In the genomic region with DNA sequence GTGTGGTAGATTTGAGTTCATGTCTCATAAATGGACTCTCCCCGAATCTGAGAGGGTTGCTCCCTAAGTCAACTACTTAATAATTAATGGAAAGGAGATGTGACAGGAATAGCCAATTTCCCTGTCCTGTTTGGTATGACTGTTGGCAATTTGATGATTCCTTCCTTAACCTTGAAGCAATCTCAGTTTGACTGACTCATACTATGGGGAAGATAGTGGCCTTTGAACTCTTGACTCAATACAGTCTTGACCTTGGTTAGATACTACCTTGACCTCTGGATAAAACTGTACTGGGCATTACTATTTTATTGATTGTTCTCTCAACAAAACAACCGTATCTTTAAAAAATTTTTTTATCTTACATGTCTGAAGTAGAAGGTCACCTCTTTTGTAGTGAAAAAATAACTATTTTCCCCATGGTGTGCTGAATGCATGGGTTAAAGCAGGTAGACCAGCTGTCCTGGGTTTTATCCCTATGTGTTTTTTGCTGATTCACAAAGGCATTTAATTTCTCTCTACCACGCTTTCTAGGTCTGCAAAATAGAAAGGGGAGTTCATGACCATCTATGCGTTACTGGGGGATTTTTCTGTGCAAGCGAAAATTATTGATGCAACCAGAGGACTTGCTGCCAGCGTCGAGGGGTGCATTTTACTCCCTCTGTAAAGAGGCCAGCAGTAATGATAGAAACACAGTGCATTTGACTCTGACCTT, we compare ENCODE assay signal across 12 cellular contexts.
DNase-seq lines count a peak whose midpoint lies in the region; ATAC-seq and TF ChIP-seq lines count a peak whose summit lies in the region.
"Had no signal": no experiment of that assay in that cellular context is flagged by ENCODE, and none has a peak within 500 bp of the region (broad histone marks: within the 10 kb centered on the region; RNA-seq: fewer than 3 reads in every experiment).

No MANE protein-coding gene starts in this region.

- H3K27ac ChIP-seq in AG04450 (ENCODE audit: low read depth, low read length) (peak overlapping the region; percentile 31), lower lobe of right lung (peak overlapping the region; percentile 48), SJCRH30 (no peak overlapping the region)

- H3K4me3 ChIP-seq in AG04450 (ENCODE audit: low read depth, low read length) (no peak overlapping the region), lower lobe of right lung (no peak overlapping the region), lower leg skin (ENCODE audit: low read depth, poor library complexity, severe bottlenecking) (no peak overlapping the region), SJCRH30 (no peak overlapping the region)

- H3K9me3 ChIP-seq in AG04450 (ENCODE audit: control insufficient read depth, insufficient read depth, low read length) (no peaks in the 10 kb centered on the region; the same call in 1 of the 2 replicates), T-helper 17 cell (ENCODE audit: control insufficient read depth, low read length, poor library complexity, severe bottlenecking) (no peaks in the 10 kb centered on the region), lower lobe of right lung (no peaks in the 10 kb centered on the region), SJCRH30 (replicated peaks) (no peaks in the 10 kb centered on the region)

- intact Hi-C loops in lower lobe of right lung (cut with DNase I): no loop called here
- intact Hi-C loops in lower leg skin (cut with DNase I; ENCODE audit: low total_unique reads): no loop called here

- peaks cover 52% of the 10 kb centered on the region for H3K4me1 Mint-ChIP-seq in T-helper 17 cell

- DNase-seq in AG04450 (ENCODE audit: low read depth, low spot score) (no peak), T-helper 17 cell (no peak), lower lobe of right lung (no peak), lower leg skin (ENCODE audit: low spot score in 2 of 2) (no peak), SJCRH30 (no peak), NCI-H1436 (lab: John Stamatoyannopoulos, UW) (no peak)
- DNase-seq: effector CD8-positive, alpha-beta T cell; left cardiac atrium; Right ventricle myocardium superior; stimulated activated CD4-positive, alpha-beta T cell treated with anti-CD3 and anti-CD28 coated beads, Interleukin-1b, Interleukin-23, amount 100 ng/mL, for 48 hours had no signal

- H3K27me3 ChIP-seq in AG04450 (ENCODE audit: control insufficient read depth, insufficient read depth, low read length) (no peaks in the 10 kb centered on the region), lower lobe of right lung (ENCODE audit: low read depth) (no peaks in the 10 kb centered on the region), SJCRH30 (no peaks in the 10 kb centered on the region)

- TF ChIP-seq POLR2A in lower leg skin (IDR thresholded peaks at IDR 0.05) (no peak), GM18505 (IDR thresholded peaks at IDR 0.05; ENCODE audit: borderline replicate concordance, extremely low read depth, insufficient read depth, insufficient read length) (no peak)

- no peak overlapping the region for H3K4me3 Mint-ChIP-seq in T-helper 17 cell

- CTCF ChIA-PET in AG04450 (lab: Charles Lee): interaction anchor here (1.4 kb wide), 1 partner anchor 303 kb away, joined by 4 read pairs; no protein-coding TSS in a partner anchor

- H3K27me3 Mint-ChIP-seq in T-helper 17 cell: no peaks in the 10 kb centered on the region

- WGBS in lower leg skin, 2 donors: 69 to 75% methylated on average over 7 of the region's 7 CpGs

- no peak for TF ChIP-seq CTCF in AG04450 (IDR thresholded peaks at IDR 0.05; ENCODE audit: low read depth, low read length)
- TF ChIP-seq CTCF in lower lobe of right lung (IDR thresholded peaks at IDR 0.05): no peak
- no peak for TF ChIP-seq CTCF in lower leg skin (IDR thresholded peaks at IDR 0.05)

- ATAC-seq in GM18907 (IDR thresholded peaks at IDR 0.05; ENCODE audit: unreplicated experiment) (peak; percentile 20), T-helper 17 cell (no peak), lower lobe of right lung (no peak), GM18505 (IDR thresholded peaks at IDR 0.05; ENCODE audit: unreplicated experiment) (no peak)
- ATAC-seq: left cardiac atrium had no signal

- H3K4me1 ChIP-seq in lower lobe of right lung (peaks cover 75% of the 10 kb centered on the region), SJCRH30 (no peaks in the 10 kb centered on the region)

- POLR2A ChIA-PET in AG04450 (lab: Yijun Ruan, JAX): no interaction called here

- H3K36me3 ChIP-seq in lower lobe of right lung: no peaks in the 10 kb centered on the region
- H3K36me3 ChIP-seq in SJCRH30: no peaks in the 10 kb centered on the region

- H3K36me3 Mint-ChIP-seq in T-helper 17 cell (ENCODE audit: low read depth): peaks cover 2% of the 10 kb centered on the region

- peak overlapping the region; percentile 98 for H3K27ac Mint-ChIP-seq in T-helper 17 cell
